Comparison of ENCODE assay signal across 2 cellular contexts in genomic region chr1:236491469-236492136, GRCh38.
TF ChIP-seq lines count a peak whose summit lies in the region.

No MANE protein-coding gene starts in this region.

TF ChIP-seq in K562, 482 proteins besides CTCF, POLR2A, EP300 and RAD21:
- TF ChIP-seq BRD9 (IDR thresholded peaks at IDR 0.05; ENCODE audit: low read depth, partially characterized antibody): no peak
- peak; percentile 80; the same call in 1 of the 2 replicates for TF ChIP-seq TCF7 (IDR thresholded peaks at IDR 0.05; ENCODE audit: borderline replicate concordance)

TF ChIP-seq in GM23338, 12 proteins besides CTCF, POLR2A, EP300 and RAD21:
- TF ChIP-seq EZH2 (IDR thresholded peaks at IDR 0.05; ENCODE audit: low read depth, unreplicated experiment) (no peak), POLR2AphosphoS5 (IDR thresholded peaks at IDR 0.05; ENCODE audit: low read depth) (no peak), ZNF331 (CRISPR knock-in tag; IDR thresholded peaks at IDR 0.05; ENCODE audit: low read depth) (no peak)
- TF ChIP-seq, protein P1, sequence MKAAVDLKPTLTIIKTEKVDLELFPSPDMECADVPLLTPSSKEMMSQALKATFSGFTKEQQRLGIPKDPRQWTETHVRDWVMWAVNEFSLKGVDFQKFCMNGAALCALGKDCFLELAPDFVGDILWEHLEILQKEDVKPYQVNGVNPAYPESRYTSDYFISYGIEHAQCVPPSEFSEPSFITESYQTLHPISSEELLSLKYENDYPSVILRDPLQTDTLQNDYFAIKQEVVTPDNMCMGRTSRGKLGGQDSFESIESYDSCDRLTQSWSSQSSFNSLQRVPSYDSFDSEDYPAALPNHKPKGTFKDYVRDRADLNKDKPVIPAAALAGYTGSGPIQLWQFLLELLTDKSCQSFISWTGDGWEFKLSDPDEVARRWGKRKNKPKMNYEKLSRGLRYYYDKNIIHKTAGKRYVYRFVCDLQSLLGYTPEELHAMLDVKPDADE (IDR thresholded peaks at IDR 0.05): no peak
